In genomic region chr11:47895035-47895434, GRCh38 we compare ENCODE assay signal across 24 cellular contexts.
"Had no signal": no experiment of that assay in that cellular context is flagged by ENCODE, and none has a peak within 500 bp of the region (broad histone marks: within the 10 kb centered on the region; RNA-seq: fewer than 3 reads in every experiment).

No MANE protein-coding gene starts in this region.

- H3K4me1 ChIP-seq: pancreas, psoas muscle, right lobe of liver, sigmoid colon, stomach, vagina had no signal

- DNase-seq: nephron progenitor cell; nucleus accumbens; pancreas; psoas muscle; right cardiac atrium; right lobe of liver; sigmoid colon; small intestine; stimulated activated CD4-positive, alpha-beta T cell treated with anti-CD3 and anti-CD28 coated beads, Interleukin-15, amount 100 ng/mL, for 24 hours; stimulated activated CD4-positive, alpha-beta T cell treated with anti-CD3 and anti-CD28 coated beads, Interleukin-2, amount 100 ng/mL, for 24 hours; stimulated activated CD4-positive, alpha-beta T cell treated with anti-CD3 and anti-CD28 coated beads, Interleukin-2, amount 100 ng/mL, for 48 hours; stimulated activated CD4-positive, alpha-beta T cell treated with anti-CD3 and anti-CD28 coated beads, Interleukin-4, amount 100 ng/mL, for 24 hours; stimulated activated naive B cell treated with anti-CD40 and anti-IgM and Interleukin-4, amounts not matched to agents 10 μg/mL and 1 μg/mL and 100 μg/mL, for 72 hours; stimulated activated naive CD4-positive, alpha-beta T cell treated with Interleukin-2 at 50 U/mL for 16 hours; stomach; thyroid gland; trophoblast cell; upper lobe of left lung had no signal

- ATAC-seq: natural killer cell treated with Interleukin-12 subunit alpha and Interleukin-12 subunit beta and Interleukin-15 and Interleukin-18, amount 100 ng/mL, for 72 hours; pancreas; psoas muscle; right cardiac atrium; right lobe of liver; stimulated activated effector memory CD8-positive, alpha-beta T cell treated with anti-CD3 and anti-CD28 coated beads, Interleukin-12 subunit alpha, Interleukin-12 subunit beta, amount 100 ng/mL, for 72 hours; stimulated activated naive B cell treated with anti-CD40 and anti-IgM and Interleukin-4, amounts not matched to agents 10 μg/mL and 1 μg/mL and 100 μg/mL, for 72 hours had no signal

- H3K27ac ChIP-seq: neutrophil, pancreas, psoas muscle, right lobe of liver, sigmoid colon, stomach, thoracic aorta, thyroid gland, tibial nerve, upper lobe of left lung, vagina had no signal

- H3K36me3 ChIP-seq: neutrophil, pancreas, right lobe of liver, sigmoid colon, stomach, thoracic aorta, thyroid gland, tibial nerve, upper lobe of left lung, vagina had no signal

- H3K9me3 ChIP-seq: neutrophil, pancreas, right lobe of liver, sigmoid colon, stomach, thoracic aorta, thyroid gland, tibial nerve, upper lobe of left lung, vagina had no signal

- H3K4me3 ChIP-seq: pancreas, psoas muscle, right lobe of liver, sigmoid colon, stomach, thoracic aorta, thyroid gland, tibial nerve, upper lobe of left lung, vagina had no signal

- H3K27me3 ChIP-seq: pancreas, right lobe of liver, sigmoid colon, stomach, thyroid gland, tibial nerve, upper lobe of left lung, vagina had no signal
